Comparison of ENCODE assay signal across 1 cellular context in genomic region chr15:72227192-72227586, GRCh38.
TF ChIP-seq lines count a peak whose summit lies in the region.

No MANE protein-coding gene starts in this region.

TF ChIP-seq in K562, 482 proteins besides CTCF, POLR2A, EP300 and RAD21 (continued from another document and continues in another):
- no peak for TF ChIP-seq MNT (conservative IDR thresholded peaks at IDR 0.05)
- no peak for TF ChIP-seq ETS2 (tag; IDR thresholded peaks at IDR 0.05; ENCODE audit: borderline replicate concordance, poor library complexity, severe bottlenecking)
- no peak for TF ChIP-seq CHAMP1 (IDR thresholded peaks at IDR 0.05)
- TF ChIP-seq HES1 (IDR thresholded peaks at IDR 0.05; ENCODE audit: low read depth), result no peak
- TF ChIP-seq BRCA1 (IDR thresholded peaks at IDR 0.05), result no peak
- no peak for TF ChIP-seq BRCA1 (CRISPR knock-in tag; IDR thresholded peaks at IDR 0.05)
- no peak for TF ChIP-seq VEZF1 (CRISPR knock-in tag; IDR thresholded peaks at IDR 0.05)
- TF ChIP-seq AFF4 (CRISPR knock-in tag; IDR thresholded peaks at IDR 0.05), result no peak
- TF ChIP-seq NCOA6 (IDR thresholded peaks at IDR 0.05), result no peak
- TF ChIP-seq MCM7 (IDR thresholded peaks at IDR 0.05), result no peak
- no peak for TF ChIP-seq ZNF384 (IDR thresholded peaks at IDR 0.05; ENCODE audit: low read depth, low read length)
- TF ChIP-seq HNRNPL (IDR thresholded peaks at IDR 0.05; ENCODE audit: low read depth, low read length), result no peak
- no peak for TF ChIP-seq ETS1 (conservative IDR thresholded peaks at IDR 0.05; ENCODE audit: control insufficient read depth, low read depth, low read length)
- no peak for TF ChIP-seq SAFB2 (IDR thresholded peaks at IDR 0.05; ENCODE audit: borderline replicate concordance, low read depth, low read length, severe bottlenecking)
- TF ChIP-seq ZBTB40 (IDR thresholded peaks at IDR 0.05), result no peak
- TF ChIP-seq ZBTB40 (CRISPR knock-in tag; IDR thresholded peaks at IDR 0.05), result no peak
- TF ChIP-seq ZNF609 (CRISPR knock-in tag; IDR thresholded peaks at IDR 0.05; ENCODE audit: borderline replicate concordance), result no peak
- no peak for TF ChIP-seq GTF2B (IDR thresholded peaks at IDR 0.05; ENCODE audit: extremely low read depth, insufficient read length)
- no peak for TF ChIP-seq TCF15 (CRISPR knock-in tag; IDR thresholded peaks at IDR 0.05)
- no peak for TF ChIP-seq ZNF24 (IDR thresholded peaks at IDR 0.05)
- no peak for TF ChIP-seq TBL1XR1 (IDR thresholded peaks at IDR 0.05; ENCODE audit: low read length in 2 of 2)
